20 cellular contexts compared by ENCODE assay signal in the genomic region with DNA sequence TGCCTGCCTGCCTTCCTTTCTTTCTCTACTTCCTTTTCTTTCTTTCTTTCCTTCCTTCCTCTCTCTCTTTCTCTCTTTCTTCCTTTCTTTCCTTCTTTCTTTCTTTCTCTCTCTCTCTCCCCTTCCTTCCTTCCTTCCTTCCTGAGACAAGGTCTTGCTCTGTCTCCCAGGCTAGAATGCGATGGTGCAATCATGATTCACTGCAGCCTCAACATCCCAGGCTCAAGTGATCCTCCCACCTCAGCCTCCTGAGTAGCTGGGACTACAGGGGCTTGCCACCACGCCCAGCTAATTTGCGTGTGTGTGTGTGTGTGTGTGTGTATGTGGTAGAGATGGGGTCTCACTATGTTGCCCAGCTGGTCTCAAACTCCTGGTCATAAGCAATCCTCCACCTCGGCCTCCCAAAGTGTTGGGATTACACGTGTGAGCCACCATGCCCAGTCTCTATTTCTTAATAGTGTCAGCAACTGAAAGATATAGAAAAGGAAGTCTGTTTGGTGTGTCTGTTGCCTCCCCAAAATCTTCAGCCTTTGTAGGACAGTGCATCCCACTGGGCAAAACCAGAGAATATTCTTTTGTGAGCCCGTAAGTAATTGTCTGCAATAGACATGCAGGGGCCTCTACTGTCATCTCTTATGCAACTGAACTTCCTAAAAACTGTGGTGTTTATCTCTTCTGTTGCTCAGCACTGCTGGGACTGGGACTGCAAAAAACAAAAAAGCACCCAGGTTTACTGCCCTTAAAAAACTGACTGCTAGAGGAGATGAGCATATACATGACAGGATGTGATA. TPM values are rescaled to one million over a fixed set of nuclear protein-coding genes. Genes with fewer than 3 reads are reported as not detected.
A peak's percentile ranks its signal among the peaks of the same experiment; 100 is the strongest.
DNase-seq lines count a peak whose midpoint lies in the region; ATAC-seq and TF ChIP-seq lines count a peak whose summit lies in the region.
"Had no signal": no experiment of that assay in that cellular context is flagged by ENCODE, and none has a peak within 500 bp of the region (broad histone marks: within the 10 kb centered on the region; RNA-seq: fewer than 3 reads in every experiment).

No MANE protein-coding gene starts in this region.

- no peak for TF ChIP-seq CTCF in nephron progenitor cell (IDR thresholded peaks at IDR 0.05)

- DNase-seq in activated CD4-positive, alpha-beta T cell treated with anti-CD3 and anti-CD28 coated beads, Interleukin-2, amount 10 ng/mL, durations not matched to agents 7 days and 5 days = no peak
- no peak for DNase-seq in activated CD4-positive, alpha-beta T cell treated with anti-CD3 and anti-CD28 coated beads, Interleukin-2, amount 50 U/mL, for 48 hours
- peak; percentile 91 to 93 for DNase-seq in NOMO-1 (lab: John Stamatoyannopoulos, UW; ENCODE audit: unreplicated experiment in 2 of 2)
- DNase-seq in nephron progenitor cell = no peak
- DNase-seq in activated T-cell treated with anti-CD3 and anti-CD28 coated beads, Interleukin-2, amount 50 U/mL, for 24 hours = no peak
- DNase-seq: 8988T; activated effector memory CD4-positive, alpha-beta T cell treated with anti-CD3 and anti-CD28 coated beads, Interleukin-2, amount 50 U/mL, for 16 hours; effector memory CD4-positive, alpha-beta T cell; GDM1; GOT3; NCI-H1694 treated with DMSO at 0.1 percent for 48 hours; NCI-H524; sigmoid colon; stimulated activated CD4-positive, alpha-beta T cell treated with anti-CD3 and anti-CD28 coated beads, Interleukin-2, amount 100 ng/mL, for 48 hours; upper lobe of left lung had no signal

- POLR2A ChIA-PET in activated CD4-positive, alpha-beta T cell treated with anti-CD3 and anti-CD28 coated beads, Interleukin-2, amount 10 ng/mL, durations not matched to agents 7 days and 5 days (lab: Charles Lee) = no interaction called here

- CTCF ChIA-PET in activated CD4-positive, alpha-beta T cell treated with anti-CD3 and anti-CD28 coated beads, Interleukin-2, amount 10 ng/mL, durations not matched to agents 7 days and 5 days (lab: Charles Lee) = interaction anchor here (0.6 kb wide), 1 partner anchor 1624 kb away, joined by 4 read pairs; no protein-coding TSS in a partner anchor

- H3K27ac Mint-ChIP-seq in activated CD4-positive, alpha-beta T cell treated with anti-CD3 and anti-CD28 coated beads, Interleukin-2, amount 10 ng/mL, durations not matched to agents 7 days and 5 days = peak overlapping the region; percentile 46
- peak overlapping the region; percentile 31 for H3K27ac Mint-ChIP-seq in activated T-helper 17 cell treated with anti-CD3 and anti-CD28 coated beads, Interleukin-2, amount 50 U/mL, for 72 hours
- H3K27ac Mint-ChIP-seq in nephron progenitor cell = no peak overlapping the region
- H3K27ac Mint-ChIP-seq in activated T-cell treated with anti-CD3 and anti-CD28 coated beads, Interleukin-2, amount 50 U/mL, for 24 hours = no peak overlapping the region

- H3K36me3 Mint-ChIP-seq in activated CD4-positive, alpha-beta T cell treated with anti-CD3 and anti-CD28 coated beads, Interleukin-2, amount 10 ng/mL, durations not matched to agents 7 days and 5 days (ENCODE audit: low read depth) = peaks cover 4% of the 10 kb centered on the region
- H3K36me3 Mint-ChIP-seq in activated T-helper 17 cell treated with anti-CD3 and anti-CD28 coated beads, Interleukin-2, amount 50 U/mL, for 72 hours (ENCODE audit: low read depth) = no peaks in the 10 kb centered on the region
- no peaks in the 10 kb centered on the region for H3K36me3 Mint-ChIP-seq in nephron progenitor cell (ENCODE audit: low read depth)
- no peaks in the 10 kb centered on the region for H3K36me3 Mint-ChIP-seq in activated T-cell treated with anti-CD3 and anti-CD28 coated beads, Interleukin-2, amount 50 U/mL, for 24 hours (ENCODE audit: low read depth)

- no peak for ATAC-seq in activated T-helper 17 cell treated with anti-CD3 and anti-CD28 coated beads, Interleukin-2, amount 50 U/mL, for 72 hours (replicated peaks)
- ATAC-seq in GM21515 (IDR thresholded peaks at IDR 0.05; ENCODE audit: unreplicated experiment) (no peak), HG02884 (IDR thresholded peaks at IDR 0.05; ENCODE audit: unreplicated experiment) (no peak)

- no peaks in the 10 kb centered on the region for H3K9me3 Mint-ChIP-seq in activated CD4-positive, alpha-beta T cell treated with anti-CD3 and anti-CD28 coated beads, Interleukin-2, amount 10 ng/mL, durations not matched to agents 7 days and 5 days
- no peaks in the 10 kb centered on the region for H3K9me3 Mint-ChIP-seq in activated T-helper 17 cell treated with anti-CD3 and anti-CD28 coated beads, Interleukin-2, amount 50 U/mL, for 72 hours
- H3K9me3 Mint-ChIP-seq in nephron progenitor cell = peaks cover under 1% of the 10 kb centered on the region
- no peaks in the 10 kb centered on the region for H3K9me3 Mint-ChIP-seq in activated T-cell treated with anti-CD3 and anti-CD28 coated beads, Interleukin-2, amount 50 U/mL, for 24 hours
- H3K9me3 Mint-ChIP-seq: IgD-negative memory B cell; T-helper 2 cell treated with Interferon-gamma antibody and Interleukin-4, amounts not matched to agents 5 μg/mL and 100 μg/mL, for 36 hours had no signal

- no peak overlapping the region for H3K4me3 Mint-ChIP-seq in activated CD4-positive, alpha-beta T cell treated with anti-CD3 and anti-CD28 coated beads, Interleukin-2, amount 10 ng/mL, durations not matched to agents 7 days and 5 days
- H3K4me3 Mint-ChIP-seq in activated T-helper 17 cell treated with anti-CD3 and anti-CD28 coated beads, Interleukin-2, amount 50 U/mL, for 72 hours = no peak overlapping the region
- peak overlapping the region; percentile 3 for H3K4me3 Mint-ChIP-seq in nephron progenitor cell
- no peak overlapping the region for H3K4me3 Mint-ChIP-seq in activated T-cell treated with anti-CD3 and anti-CD28 coated beads, Interleukin-2, amount 50 U/mL, for 24 hours
- H3K4me3 Mint-ChIP-seq: IgD-negative memory B cell; T-helper 2 cell treated with Interferon-gamma antibody and Interleukin-4, amounts not matched to agents 5 μg/mL and 100 μg/mL, for 36 hours had no signal

- peaks cover 3% of the 10 kb centered on the region for H3K27me3 Mint-ChIP-seq in activated CD4-positive, alpha-beta T cell treated with anti-CD3 and anti-CD28 coated beads, Interleukin-2, amount 10 ng/mL, durations not matched to agents 7 days and 5 days
- H3K27me3 Mint-ChIP-seq in activated T-helper 17 cell treated with anti-CD3 and anti-CD28 coated beads, Interleukin-2, amount 50 U/mL, for 72 hours = no peaks in the 10 kb centered on the region
- H3K27me3 Mint-ChIP-seq in nephron progenitor cell (ENCODE audit: low read depth, poor library complexity) = peaks cover 9% of the 10 kb centered on the region
- H3K27me3 Mint-ChIP-seq in activated T-cell treated with anti-CD3 and anti-CD28 coated beads, Interleukin-2, amount 50 U/mL, for 24 hours = no peaks in the 10 kb centered on the region

- H3K4me1 Mint-ChIP-seq in activated CD4-positive, alpha-beta T cell treated with anti-CD3 and anti-CD28 coated beads, Interleukin-2, amount 10 ng/mL, durations not matched to agents 7 days and 5 days = peaks cover 51% of the 10 kb centered on the region
- peaks cover 40% of the 10 kb centered on the region for H3K4me1 Mint-ChIP-seq in activated T-helper 17 cell treated with anti-CD3 and anti-CD28 coated beads, Interleukin-2, amount 50 U/mL, for 72 hours
- H3K4me1 Mint-ChIP-seq in nephron progenitor cell = peaks cover 55% of the 10 kb centered on the region
- H3K4me1 Mint-ChIP-seq in activated T-cell treated with anti-CD3 and anti-CD28 coated beads, Interleukin-2, amount 50 U/mL, for 24 hours (ENCODE audit: low read depth) = peaks cover 53% of the 10 kb centered on the region

RNA-seq across cellular contexts. Expression of gene RAB4A, which starts 20.9 kb away (rescaled TPM):
- 10 to 100 TPM; 35.5 to 41.0 TPM for total RNA-seq in activated CD4-positive, alpha-beta T cell treated with anti-CD3 and anti-CD28 coated beads, Interleukin-2, amount 10 ng/mL, durations not matched to agents 7 days and 5 days
- total RNA-seq in activated T-helper 17 cell treated with anti-CD3 and anti-CD28 coated beads, Interleukin-2, amount 50 U/mL, for 72 hours = 10 to 100 TPM; 35.2 to 36.6 TPM

Comparison
In these comparisons a context has a peak if more than half of its experiments do, and no peak if none do; other contexts are left out.
1. DNase-seq: peak in NOMO-1 (2 of 2); none in activated CD4-positive, alpha-beta T cell treated with anti-CD3 and anti-CD28 coated beads, Interleukin-2, amount 10 ng/mL, durations not matched to agents 7 days and 5 days (single experiment), activated CD4-positive, alpha-beta T cell treated with anti-CD3 and anti-CD28 coated beads, Interleukin-2, amount 50 U/mL, for 48 hours (0 of 2), nephron progenitor cell (single experiment) and activated T-cell treated with anti-CD3 and anti-CD28 coated beads, Interleukin-2, amount 50 U/mL, for 24 hours (single experiment).
2. H3K27ac Mint-ChIP-seq: peak in activated CD4-positive, alpha-beta T cell treated with anti-CD3 and anti-CD28 coated beads, Interleukin-2, amount 10 ng/mL, durations not matched to agents 7 days and 5 days (single experiment) and activated T-helper 17 cell treated with anti-CD3 and anti-CD28 coated beads, Interleukin-2, amount 50 U/mL, for 72 hours (single experiment); none in nephron progenitor cell (single experiment) and activated T-cell treated with anti-CD3 and anti-CD28 coated beads, Interleukin-2, amount 50 U/mL, for 24 hours (single experiment).